ENCODE assay signal across 18 cellular contexts in genomic region chr5:143118222-143118621, GRCh38.
DNase-seq lines count a peak whose midpoint lies in the region; ATAC-seq and TF ChIP-seq lines count a peak whose summit lies in the region.
"Had no signal": no experiment of that assay in that cellular context is flagged by ENCODE, and none has a peak within 500 bp of the region (broad histone marks: within the 10 kb centered on the region; RNA-seq: fewer than 3 reads in every experiment).

No MANE protein-coding gene starts in this region.

- H3F3A ChIP-seq in neural progenitor cell (ENCODE audit: low read depth), result no peaks in the 10 kb centered on the region

- ATAC-seq in upper lobe of right lung, result peak; percentile 85
- no peak for ATAC-seq in CD4-positive, alpha-beta T cell (ENCODE audit: poor library complexity)

- peak; percentile 23 for DNase-seq in stimulated activated CD4-positive, alpha-beta T cell treated with anti-CD3 and anti-CD28 coated beads, Interleukin-1b, Interleukin-23, amount 100 ng/mL, for 48 hours
- DNase-seq in stimulated activated CD4-positive, alpha-beta T cell treated with anti-CD3 and anti-CD28 coated beads, Interleukin-2, amount 100 ng/mL, for 48 hours, result no peak
- DNase-seq in NOMO-1 (lab: John Stamatoyannopoulos, UW; ENCODE audit: unreplicated experiment in 2 of 2) (peak; percentile 78 to 92), endodermal cell (no peak), upper lobe of right lung (no peak), inferior parietal cortex (ENCODE audit: extremely low spot score) (no peak), neural progenitor cell (ENCODE audit: low spot score) (no peak)
- no peak for DNase-seq in CD4-positive, alpha-beta T cell
- DNase-seq: activated CD4-positive, alpha-beta T cell treated with anti-CD3 and anti-CD28 coated beads, Interleukin-2, amount 50 U/mL, for 48 hours; activated naive CD4-positive, alpha-beta T cell; DMS79; effector memory CD4-positive, alpha-beta T cell; foreskin melanocyte; immature natural killer cell; NCI-H1092; PC-9; T-helper 1 cell had no signal

- 90 to 94% methylated on average over 3 of the region's 3 CpGs for WGBS in endodermal cell (ENCODE audit: insufficient coverage in 1 of 2, insufficient read length in 1 of 2), 2 experiments

- H3K36me3 ChIP-seq in endodermal cell (ENCODE audit: control insufficient read depth, insufficient read depth, low read length) (no peaks in the 10 kb centered on the region), upper lobe of right lung (no peaks in the 10 kb centered on the region), neural progenitor cell (no peaks in the 10 kb centered on the region)
- H3K36me3 ChIP-seq: prostate gland had no signal

- no peaks in the 10 kb centered on the region for H3K27me3 Mint-ChIP-seq in endodermal cell (ENCODE audit: insufficient read depth)
- H3K27me3 Mint-ChIP-seq in neural progenitor cell (ENCODE audit: insufficient read depth, low read depth), result no peaks in the 10 kb centered on the region
- H3K27me3 Mint-ChIP-seq in CD4-positive, alpha-beta T cell, result no peaks in the 10 kb centered on the region

- no peaks in the 10 kb centered on the region for H3K79me2 ChIP-seq in neural progenitor cell (ENCODE audit: low read depth)

- H3K27ac Mint-ChIP-seq in endodermal cell (no peak overlapping the region), neural progenitor cell (no peak overlapping the region)
- H3K27ac Mint-ChIP-seq in CD4-positive, alpha-beta T cell, result no peak overlapping the region

- no peak overlapping the region for H3K4me2 ChIP-seq in neural progenitor cell
- H3K4me2 ChIP-seq: PC-9 had no signal

- CTCF ChIA-PET in CD4-positive, alpha-beta T cell (lab: Charles Lee), result interaction anchor here (1.0 kb wide), 1 partner anchor 20 kb away, joined by 3 read pairs; no protein-coding TSS in a partner anchor

- H3K9ac ChIP-seq in endodermal cell (ENCODE audit: extremely low read depth, low read length, poor library complexity, severe bottlenecking) (no peak overlapping the region), neural progenitor cell (no peak overlapping the region)

- H3K4me1 Mint-ChIP-seq in endodermal cell, result peaks cover 23% of the 10 kb centered on the region
- H3K4me1 Mint-ChIP-seq in neural progenitor cell, result peaks cover 3% of the 10 kb centered on the region
- no peaks in the 10 kb centered on the region for H3K4me1 Mint-ChIP-seq in CD4-positive, alpha-beta T cell (ENCODE audit: low read depth)

- intact Hi-C loops in upper lobe of right lung (cut with DNase I), result no loop called here
- intact Hi-C loops in CD4-positive, alpha-beta T cell (cut with DNase I, micrococcal nuclease), result no loop called here

- no peaks in the 10 kb centered on the region for H3K9me3 Mint-ChIP-seq in endodermal cell
- H3K9me3 Mint-ChIP-seq in neural progenitor cell, result no peaks in the 10 kb centered on the region
- H3K9me3 Mint-ChIP-seq in CD4-positive, alpha-beta T cell, result no peaks in the 10 kb centered on the region
- H3K9me3 Mint-ChIP-seq: immature natural killer cell had no signal

- no peaks in the 10 kb centered on the region for H3K27me3 ChIP-seq in endodermal cell (ENCODE audit: control insufficient read depth, insufficient read depth, low read length, poor library complexity, severe bottlenecking)
- H3K27me3 ChIP-seq in upper lobe of right lung, result no peaks in the 10 kb centered on the region
- H3K27me3 ChIP-seq in neural progenitor cell, result no peaks in the 10 kb centered on the region
- H3K27me3 ChIP-seq in CD4-positive, alpha-beta T cell (ENCODE audit: control insufficient read depth, insufficient read depth, low read length), result no peaks in the 10 kb centered on the region

- H2AFZ ChIP-seq in neural progenitor cell (replicated peaks), result no peak overlapping the region
- H2AFZ ChIP-seq: PC-9 had no signal

- H3K36me3 Mint-ChIP-seq in endodermal cell (ENCODE audit: low read depth), result peaks cover 18% of the 10 kb centered on the region
- H3K36me3 Mint-ChIP-seq in neural progenitor cell, result peaks cover 2% of the 10 kb centered on the region
- H3K36me3 Mint-ChIP-seq in CD4-positive, alpha-beta T cell (ENCODE audit: low read depth), result peaks cover 22% of the 10 kb centered on the region

- no peaks in the 10 kb centered on the region for H3K9me3 ChIP-seq in endodermal cell (ENCODE audit: control insufficient read depth, low read length)
- H3K9me3 ChIP-seq in upper lobe of right lung, result no peaks in the 10 kb centered on the region
- no peaks in the 10 kb centered on the region for H3K9me3 ChIP-seq in neural progenitor cell (ENCODE audit: low read depth)
- no peaks in the 10 kb centered on the region for H3K9me3 ChIP-seq in CD4-positive, alpha-beta T cell (ENCODE audit: control insufficient read depth, low read length)
- H3K9me3 ChIP-seq: prostate gland had no signal

- no peaks in the 10 kb centered on the region for H4K20me1 ChIP-seq in neural progenitor cell (ENCODE audit: low read depth)

- H3K4me1 ChIP-seq in endodermal cell (ENCODE audit: control insufficient read depth, insufficient read depth, low read length) (peaks cover 8% of the 10 kb centered on the region), upper lobe of right lung (peaks cover 5% of the 10 kb centered on the region), neural progenitor cell (peaks cover 9% of the 10 kb centered on the region)
- H3K4me1 ChIP-seq: prostate gland had no signal

- peak; percentile 45 for TF ChIP-seq CTCF in endodermal cell (conservative IDR thresholded peaks at IDR 0.05)
- no peak for TF ChIP-seq CTCF in upper lobe of right lung (IDR thresholded peaks at IDR 0.05)
- TF ChIP-seq CTCF in neural progenitor cell (IDR thresholded peaks at IDR 0.05), result no peak
- no peak for TF ChIP-seq CTCF in CD4-positive, alpha-beta T cell (IDR thresholded peaks at IDR 0.05)

- H3K4me3 ChIP-seq in endodermal cell (ENCODE audit: low read length) (no peak overlapping the region), upper lobe of right lung (no peak overlapping the region), neural progenitor cell (no peak overlapping the region)
- H3K4me3 ChIP-seq: PC-9, prostate gland had no signal

- H3K27ac ChIP-seq in endodermal cell (ENCODE audit: low read depth, low read length), result no peak overlapping the region
- no peak overlapping the region for H3K27ac ChIP-seq in upper lobe of right lung
- no peak overlapping the region for H3K27ac ChIP-seq in neural progenitor cell
- no peak overlapping the region for H3K27ac ChIP-seq in CD4-positive, alpha-beta T cell (ENCODE audit: low read depth, low read length)
- H3K27ac ChIP-seq: PC-9, prostate gland had no signal

- H3K4me3 Mint-ChIP-seq in endodermal cell (no peak overlapping the region), neural progenitor cell (no peak overlapping the region)
- no peak overlapping the region for H3K4me3 Mint-ChIP-seq in CD4-positive, alpha-beta T cell
- H3K4me3 Mint-ChIP-seq: immature natural killer cell had no signal

- POLR2A ChIA-PET in CD4-positive, alpha-beta T cell (lab: Charles Lee), result no interaction called here

Comparison
In these comparisons a context has a peak if more than half of its experiments do, and no peak if none do; other contexts are left out.
1. DNase-seq: peak in stimulated activated CD4-positive, alpha-beta T cell treated with anti-CD3 and anti-CD28 coated beads, Interleukin-1b, Interleukin-23, amount 100 ng/mL, for 48 hours (single experiment) and NOMO-1 (2 of 2); none in stimulated activated CD4-positive, alpha-beta T cell treated with anti-CD3 and anti-CD28 coated beads, Interleukin-2, amount 100 ng/mL, for 48 hours (0 of 2), endodermal cell (single experiment), upper lobe of right lung (single experiment), inferior parietal cortex (single experiment), neural progenitor cell (single experiment) and CD4-positive, alpha-beta T cell (0 of 10).